ENCODE assay signal across 21 cellular contexts in the genomic region with DNA sequence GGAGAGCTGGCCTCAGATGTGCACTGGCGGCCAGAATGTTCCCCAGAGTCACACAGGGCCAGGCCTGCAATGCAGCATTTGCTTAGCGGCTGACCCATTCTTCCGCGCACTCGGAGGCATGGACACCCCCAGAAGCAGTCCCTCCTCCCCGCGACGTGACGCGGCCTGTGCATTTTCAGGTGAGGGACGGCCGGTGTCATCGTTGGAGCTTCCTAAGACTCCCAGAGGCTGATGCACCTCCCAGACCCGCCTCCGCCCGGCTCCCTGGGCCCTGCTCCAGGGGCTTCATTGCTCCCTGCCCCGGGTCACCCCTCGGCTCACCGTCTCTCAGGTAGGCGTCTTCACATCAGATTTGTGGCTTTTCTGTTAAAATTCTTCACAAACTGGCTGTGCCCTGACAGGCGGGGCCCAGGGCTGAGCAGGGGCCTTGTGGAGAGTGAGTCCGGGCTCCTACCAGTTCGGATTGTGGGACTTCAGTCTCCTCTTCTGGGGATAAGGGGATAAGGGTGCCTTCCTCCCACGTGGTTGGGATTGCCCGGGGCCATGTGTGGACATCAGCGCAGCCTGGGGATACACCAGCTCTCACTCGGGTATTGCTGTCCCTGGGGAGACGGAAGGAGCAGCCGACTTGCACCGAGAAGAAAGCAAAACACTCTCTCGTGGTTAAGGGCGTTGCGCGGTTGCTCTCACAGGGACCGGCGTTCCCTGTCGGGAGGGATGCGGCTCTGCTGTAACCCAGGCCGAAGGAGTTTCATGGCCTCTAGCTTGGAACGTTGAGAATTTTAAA.
"Had no signal": no experiment of that assay in that cellular context is flagged by ENCODE, and none has a peak within 500 bp of the region (broad histone marks: within the 10 kb centered on the region; RNA-seq: fewer than 3 reads in every experiment).

No MANE protein-coding gene starts in this region.

- H3K36me3 ChIP-seq: neutrophil, transverse colon had no signal

- H3K27me3 ChIP-seq: neutrophil had no signal

- H3K9me3 Mint-ChIP-seq: activated CD8-positive, alpha-beta T cell treated with anti-CD3 and anti-CD28 coated beads for 36 hours; activated naive CD8-positive, alpha-beta T cell treated with anti-CD3 and anti-CD28 coated beads, Interleukin-2, amount 10 ng/mL, durations not matched to agents 7 days and 5 days; brain; central memory CD8-positive, alpha-beta T cell; effector memory CD8-positive, alpha-beta T cell; naive thymus-derived CD4-positive, alpha-beta T cell had no signal

- H3K4me1 Mint-ChIP-seq: activated naive CD8-positive, alpha-beta T cell treated with anti-CD3 and anti-CD28 coated beads, Interleukin-2, amount 10 ng/mL, durations not matched to agents 7 days and 5 days; central memory CD8-positive, alpha-beta T cell; naive thymus-derived CD4-positive, alpha-beta T cell had no signal

- ATAC-seq: effector memory CD8-positive, alpha-beta T cell; left colon; mucosa of descending colon; naive thymus-derived CD4-positive, alpha-beta T cell; right cardiac atrium; stimulated activated naive CD8-positive, alpha-beta T cell treated with anti-CD3 and anti-CD28 coated beads, Interleukin-15, Interleukin-2, amounts not matched to agents 100 U/mL and 50 U/mL, for 24 hours had no signal

- DNase-seq: activated CD4-positive, alpha-beta T cell treated with anti-CD3 and anti-CD28 coated beads for 1 hour; activated CD8-positive, alpha-beta T cell treated with anti-CD3 and anti-CD28 coated beads for 36 hours; activated naive CD4-positive, alpha-beta T cell; activated naive CD8-positive, alpha-beta T cell treated with anti-CD3 and anti-CD28 coated beads, Interleukin-2, amount 10 ng/mL, durations not matched to agents 7 days and 5 days; effector memory CD8-positive, alpha-beta T cell; foreskin melanocyte; left colon; mammary epithelial cell; mucosa of descending colon; naive thymus-derived CD4-positive, alpha-beta T cell; right cardiac atrium; small intestine; stimulated activated CD4-positive, alpha-beta T cell treated with anti-CD3 and anti-CD28 coated beads, Interleukin-4, amount 100 ng/mL, for 4 hours; stimulated activated CD8-positive, alpha-beta memory T cell treated with anti-CD3 and anti-CD28 coated beads, Interleukin-4, amount 100 ng/mL, for 48 hours; stimulated activated naive CD8-positive, alpha-beta T cell treated with anti-CD3 and anti-CD28 coated beads, Interleukin-15, Interleukin-2, amounts not matched to agents 100 U/mL and 50 U/mL, for 24 hours; transverse colon had no signal

- H3K4me3 Mint-ChIP-seq: activated CD8-positive, alpha-beta T cell treated with anti-CD3 and anti-CD28 coated beads for 36 hours; activated naive CD8-positive, alpha-beta T cell treated with anti-CD3 and anti-CD28 coated beads, Interleukin-2, amount 10 ng/mL, durations not matched to agents 7 days and 5 days; brain; central memory CD8-positive, alpha-beta T cell; effector memory CD8-positive, alpha-beta T cell; naive thymus-derived CD4-positive, alpha-beta T cell had no signal

- H3K27me3 Mint-ChIP-seq: activated CD8-positive, alpha-beta T cell treated with anti-CD3 and anti-CD28 coated beads for 36 hours; activated naive CD8-positive, alpha-beta T cell treated with anti-CD3 and anti-CD28 coated beads, Interleukin-2, amount 10 ng/mL, durations not matched to agents 7 days and 5 days; brain; central memory CD8-positive, alpha-beta T cell; naive thymus-derived CD4-positive, alpha-beta T cell had no signal

- H3K27ac ChIP-seq: neutrophil, transverse colon, VCaP had no signal

- H3K36me3 Mint-ChIP-seq: activated naive CD8-positive, alpha-beta T cell treated with anti-CD3 and anti-CD28 coated beads, Interleukin-2, amount 10 ng/mL, durations not matched to agents 7 days and 5 days; brain; naive thymus-derived CD4-positive, alpha-beta T cell had no signal

- H3K27ac Mint-ChIP-seq: activated CD8-positive, alpha-beta T cell treated with anti-CD3 and anti-CD28 coated beads for 36 hours; activated naive CD8-positive, alpha-beta T cell treated with anti-CD3 and anti-CD28 coated beads, Interleukin-2, amount 10 ng/mL, durations not matched to agents 7 days and 5 days; effector memory CD8-positive, alpha-beta T cell; naive thymus-derived CD4-positive, alpha-beta T cell; progenitor cell of endocrine pancreas had no signal

- H3K4me3 ChIP-seq: mucosa of descending colon, transverse colon had no signal

- H3K4me1 ChIP-seq: transverse colon had no signal

- H3K9me3 ChIP-seq: mucosa of descending colon, neutrophil, transverse colon had no signal
